ENCODE assay signal across 2 cellular contexts in the genomic region with DNA sequence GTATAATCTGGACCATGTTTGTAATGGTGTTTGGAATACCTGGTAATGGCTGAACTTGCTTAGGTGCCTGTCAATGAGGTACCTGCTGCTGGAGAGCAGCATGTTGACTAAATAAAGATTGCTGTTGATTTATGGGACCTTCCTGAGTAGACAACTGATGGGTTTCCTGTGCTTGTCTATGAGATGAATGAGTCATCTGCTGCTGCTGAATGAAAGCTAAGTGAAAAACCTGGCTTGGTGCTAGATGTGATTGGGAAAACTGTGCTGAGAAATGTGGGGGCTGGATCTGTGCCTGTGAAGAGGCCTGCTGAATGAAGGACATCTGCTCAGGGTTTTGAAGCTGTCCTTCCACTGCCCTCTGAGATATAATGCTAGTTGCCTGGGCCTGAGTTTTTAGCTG.
A peak's percentile ranks its signal among the peaks of the same experiment; 100 is the strongest.
TF ChIP-seq lines count a peak whose summit lies in the region.

No MANE protein-coding gene starts in this region.

TF ChIP-seq in IMR-90, 13 proteins besides CTCF, POLR2A, EP300 and RAD21 (continued from another document):
- TF ChIP-seq, protein P1, sequence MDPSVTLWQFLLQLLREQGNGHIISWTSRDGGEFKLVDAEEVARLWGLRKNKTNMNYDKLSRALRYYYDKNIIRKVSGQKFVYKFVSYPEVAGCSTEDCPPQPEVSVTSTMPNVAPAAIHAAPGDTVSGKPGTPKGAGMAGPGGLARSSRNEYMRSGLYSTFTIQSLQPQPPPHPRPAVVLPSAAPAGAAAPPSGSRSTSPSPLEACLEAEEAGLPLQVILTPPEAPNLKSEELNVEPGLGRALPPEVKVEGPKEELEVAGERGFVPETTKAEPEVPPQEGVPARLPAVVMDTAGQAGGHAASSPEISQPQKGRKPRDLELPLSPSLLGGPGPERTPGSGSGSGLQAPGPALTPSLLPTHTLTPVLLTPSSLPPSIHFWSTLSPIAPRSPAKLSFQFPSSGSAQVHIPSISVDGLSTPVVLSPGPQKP (IDR thresholded peaks at IDR 0.05; ENCODE audit: borderline replicate concordance, low read depth, low read length): no peak
- TF ChIP-seq MAZ (IDR thresholded peaks at IDR 0.05; ENCODE audit: borderline replicate concordance, low read depth, low read length) (no peak), RFX5 (IDR thresholded peaks at IDR 0.05; ENCODE audit: low read depth, low read length) (no peak), MAFK (IDR thresholded peaks at IDR 0.05; ENCODE audit: low read depth, low read length) (no peak), SMC3 (IDR thresholded peaks at IDR 0.05; ENCODE audit: low read depth, low read length) (no peak), MXI1 (IDR thresholded peaks at IDR 0.05; ENCODE audit: borderline replicate concordance, low read depth, low read length) (no peak), CEBPB (IDR thresholded peaks at IDR 0.05; ENCODE audit: low read depth, low read length) (no peak), FOS (IDR thresholded peaks at IDR 0.05; ENCODE audit: low read depth, low read length) (no peak), RCOR1 (IDR thresholded peaks at IDR 0.05; ENCODE audit: insufficient replicate concordance, low read length) (no peak), NFE2L2 (IDR thresholded peaks at IDR 0.05; ENCODE audit: low read depth, low read length) (no peak)
- TF ChIP-seq, protein P2, sequence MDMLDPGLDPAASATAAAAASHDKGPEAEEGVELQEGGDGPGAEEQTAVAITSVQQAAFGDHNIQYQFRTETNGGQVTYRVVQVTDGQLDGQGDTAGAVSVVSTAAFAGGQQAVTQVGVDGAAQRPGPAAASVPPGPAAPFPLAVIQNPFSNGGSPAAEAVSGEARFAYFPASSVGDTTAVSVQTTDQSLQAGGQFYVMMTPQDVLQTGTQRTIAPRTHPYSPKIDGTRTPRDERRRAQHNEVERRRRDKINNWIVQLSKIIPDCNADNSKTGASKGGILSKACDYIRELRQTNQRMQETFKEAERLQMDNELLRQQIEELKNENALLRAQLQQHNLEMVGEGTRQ (IDR thresholded peaks at IDR 0.05; ENCODE audit: low read depth, low read length): no peak
TF ChIP-seq in IMR-90: peak in this region for 0.

TF ChIP-seq in HepG2, 621 proteins besides CTCF, POLR2A, EP300 and RAD21 (continued from another document):
- TF ChIP-seq, protein P3, sequence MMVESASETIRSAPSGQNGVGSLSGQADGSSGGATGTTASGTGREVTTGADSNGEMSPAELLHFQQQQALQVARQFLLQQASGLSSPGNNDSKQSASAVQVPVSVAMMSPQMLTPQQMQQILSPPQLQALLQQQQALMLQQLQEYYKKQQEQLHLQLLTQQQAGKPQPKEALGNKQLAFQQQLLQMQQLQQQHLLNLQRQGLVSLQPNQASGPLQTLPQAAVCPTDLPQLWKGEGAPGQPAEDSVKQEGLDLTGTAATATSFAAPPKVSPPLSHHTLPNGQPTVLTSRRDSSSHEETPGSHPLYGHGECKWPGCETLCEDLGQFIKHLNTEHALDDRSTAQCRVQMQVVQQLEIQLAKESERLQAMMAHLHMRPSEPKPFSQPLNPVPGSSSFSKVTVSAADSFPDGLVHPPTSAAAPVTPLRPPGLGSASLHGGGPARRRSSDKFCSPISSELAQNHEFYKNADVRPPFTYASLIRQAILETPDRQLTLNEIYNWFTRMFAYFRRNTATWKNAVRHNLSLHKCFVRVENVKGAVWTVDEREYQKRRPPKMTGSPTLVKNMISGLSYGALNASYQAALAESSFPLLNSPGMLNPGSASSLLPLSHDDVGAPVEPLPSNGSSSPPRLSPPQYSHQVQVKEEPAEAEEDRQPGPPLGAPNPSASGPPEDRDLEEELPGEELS (CRISPR knock-in tag; IDR thresholded peaks at IDR 0.05): no peak
- TF ChIP-seq FOXA3 (CRISPR knock-in tag; IDR thresholded peaks at IDR 0.05) (peak; percentile 65), ZNF747 (CRISPR knock-in tag; IDR thresholded peaks at IDR 0.05; ENCODE audit: borderline replicate concordance) (no peak), ZNF652 (CRISPR knock-in tag; IDR thresholded peaks at IDR 0.05; ENCODE audit: borderline replicate concordance, low read depth) (no peak), SOX13 (IDR thresholded peaks at IDR 0.05) (no peak), SOX13 (CRISPR knock-in tag; conservative IDR thresholded peaks at IDR 0.05 in 1 of 2, IDR thresholded peaks at IDR 0.05 in 1 of 2) (0 out of 4 replicates have a peak, but pooled peaks of 1 of the 2 experiments have one; percentile 7), FOXA1 (IDR thresholded peaks at IDR 0.05) (no peak), FOXA1 (CRISPR knock-in tag; IDR thresholded peaks at IDR 0.05) (0 out of 2 replicates have a peak, but pooled peaks have one; percentile 33), ZBTB21 (CRISPR knock-in tag; IDR thresholded peaks at IDR 0.05) (no peak), FOSL1 (CRISPR knock-in tag; IDR thresholded peaks at IDR 0.05; ENCODE audit: borderline replicate concordance) (peak; percentile 17; the same call in 1 of the 2 replicates), MEIS2 (CRISPR knock-in tag; IDR thresholded peaks at IDR 0.05) (peak; percentile 45; the same call in 1 of the 2 replicates), FOSL2 (CRISPR knock-in tag; IDR thresholded peaks at IDR 0.05) (peak; percentile 86), ZNF709 (CRISPR knock-in tag; IDR thresholded peaks at IDR 0.05) (no peak)
- TF ChIP-seq, protein P4, sequence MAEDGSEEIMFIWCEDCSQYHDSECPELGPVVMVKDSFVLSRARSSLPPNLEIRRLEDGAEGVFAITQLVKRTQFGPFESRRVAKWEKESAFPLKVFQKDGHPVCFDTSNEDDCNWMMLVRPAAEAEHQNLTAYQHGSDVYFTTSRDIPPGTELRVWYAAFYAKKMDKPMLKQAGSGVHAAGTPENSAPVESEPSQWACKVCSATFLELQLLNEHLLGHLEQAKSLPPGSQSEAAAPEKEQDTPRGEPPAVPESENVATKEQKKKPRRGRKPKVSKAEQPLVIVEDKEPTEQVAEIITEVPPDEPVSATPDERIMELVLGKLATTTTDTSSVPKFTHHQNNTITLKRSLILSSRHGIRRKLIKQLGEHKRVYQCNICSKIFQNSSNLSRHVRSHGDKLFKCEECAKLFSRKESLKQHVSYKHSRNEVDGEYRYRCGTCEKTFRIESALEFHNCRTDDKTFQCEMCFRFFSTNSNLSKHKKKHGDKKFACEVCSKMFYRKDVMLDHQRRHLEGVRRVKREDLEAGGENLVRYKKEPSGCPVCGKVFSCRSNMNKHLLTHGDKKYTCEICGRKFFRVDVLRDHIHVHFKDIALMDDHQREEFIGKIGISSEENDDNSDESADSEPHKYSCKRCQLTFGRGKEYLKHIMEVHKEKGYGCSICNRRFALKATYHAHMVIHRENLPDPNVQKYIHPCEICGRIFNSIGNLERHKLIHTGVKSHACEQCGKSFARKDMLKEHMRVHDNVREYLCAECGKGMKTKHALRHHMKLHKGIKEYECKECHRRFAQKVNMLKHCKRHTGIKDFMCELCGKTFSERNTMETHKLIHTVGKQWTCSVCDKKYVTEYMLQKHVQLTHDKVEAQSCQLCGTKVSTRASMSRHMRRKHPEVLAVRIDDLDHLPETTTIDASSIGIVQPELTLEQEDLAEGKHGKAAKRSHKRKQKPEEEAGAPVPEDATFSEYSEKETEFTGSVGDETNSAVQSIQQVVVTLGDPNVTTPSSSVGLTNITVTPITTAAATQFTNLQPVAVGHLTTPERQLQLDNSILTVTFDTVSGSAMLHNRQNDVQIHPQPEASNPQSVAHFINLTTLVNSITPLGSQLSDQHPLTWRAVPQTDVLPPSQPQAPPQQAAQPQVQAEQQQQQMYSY (CRISPR knock-in tag; IDR thresholded peaks at IDR 0.05): peak; percentile 85
- TF ChIP-seq, protein P5, sequence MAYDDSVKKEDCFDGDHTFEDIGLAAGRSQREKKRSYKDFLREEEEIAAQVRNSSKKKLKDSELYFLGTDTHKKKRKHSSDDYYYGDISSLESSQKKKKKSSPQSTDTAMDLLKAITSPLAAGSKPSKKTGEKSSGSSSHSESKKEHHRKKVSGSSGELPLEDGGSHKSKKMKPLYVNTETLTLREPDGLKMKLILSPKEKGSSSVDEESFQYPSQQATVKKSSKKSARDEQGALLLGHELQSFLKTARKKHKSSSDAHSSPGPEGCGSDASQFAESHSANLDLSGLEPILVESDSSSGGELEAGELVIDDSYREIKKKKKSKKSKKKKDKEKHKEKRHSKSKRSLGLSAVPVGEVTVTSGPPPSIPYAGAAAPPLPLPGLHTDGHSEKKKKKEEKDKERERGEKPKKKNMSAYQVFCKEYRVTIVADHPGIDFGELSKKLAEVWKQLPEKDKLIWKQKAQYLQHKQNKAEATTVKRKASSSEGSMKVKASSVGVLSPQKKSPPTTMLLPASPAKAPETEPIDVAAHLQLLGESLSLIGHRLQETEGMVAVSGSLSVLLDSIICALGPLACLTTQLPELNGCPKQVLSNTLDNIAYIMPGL (CRISPR knock-in tag; IDR thresholded peaks at IDR 0.05; ENCODE audit: borderline replicate concordance in 1 of 2, low read depth in 1 of 2): no peak
- TF ChIP-seq, protein P6, sequence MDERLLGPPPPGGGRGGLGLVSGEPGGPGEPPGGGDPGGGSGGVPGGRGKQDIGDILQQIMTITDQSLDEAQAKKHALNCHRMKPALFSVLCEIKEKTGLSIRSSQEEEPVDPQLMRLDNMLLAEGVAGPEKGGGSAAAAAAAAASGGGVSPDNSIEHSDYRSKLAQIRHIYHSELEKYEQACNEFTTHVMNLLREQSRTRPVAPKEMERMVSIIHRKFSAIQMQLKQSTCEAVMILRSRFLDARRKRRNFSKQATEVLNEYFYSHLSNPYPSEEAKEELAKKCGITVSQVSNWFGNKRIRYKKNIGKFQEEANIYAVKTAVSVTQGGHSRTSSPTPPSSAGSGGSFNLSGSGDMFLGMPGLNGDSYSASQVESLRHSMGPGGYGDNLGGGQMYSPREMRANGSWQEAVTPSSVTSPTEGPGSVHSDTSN (CRISPR knock-in tag; IDR thresholded peaks at IDR 0.05): 0 out of 2 replicates have a peak, but pooled peaks have one; percentile 11
- TF ChIP-seq, protein P7, sequence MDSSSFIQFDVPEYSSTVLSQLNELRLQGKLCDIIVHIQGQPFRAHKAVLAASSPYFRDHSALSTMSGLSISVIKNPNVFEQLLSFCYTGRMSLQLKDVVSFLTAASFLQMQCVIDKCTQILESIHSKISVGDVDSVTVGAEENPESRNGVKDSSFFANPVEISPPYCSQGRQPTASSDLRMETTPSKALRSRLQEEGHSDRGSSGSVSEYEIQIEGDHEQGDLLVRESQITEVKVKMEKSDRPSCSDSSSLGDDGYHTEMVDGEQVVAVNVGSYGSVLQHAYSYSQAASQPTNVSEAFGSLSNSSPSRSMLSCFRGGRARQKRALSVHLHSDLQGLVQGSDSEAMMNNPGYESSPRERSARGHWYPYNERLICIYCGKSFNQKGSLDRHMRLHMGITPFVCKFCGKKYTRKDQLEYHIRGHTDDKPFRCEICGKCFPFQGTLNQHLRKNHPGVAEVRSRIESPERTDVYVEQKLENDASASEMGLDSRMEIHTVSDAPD (CRISPR knock-in tag; IDR thresholded peaks at IDR 0.05): no peak
